11 cellular contexts compared by ENCODE assay signal in genomic region chr2:70002241-70002896, GRCh38. TPM values are rescaled to one million over a fixed set of nuclear protein-coding genes. Genes with fewer than 3 reads are reported as not detected.
DNase-seq lines count a peak whose midpoint lies in the region; ATAC-seq and TF ChIP-seq lines count a peak whose summit lies in the region.
"Had no signal": no experiment of that assay in that cellular context is flagged by ENCODE, and none has a peak within 500 bp of the region (broad histone marks: within the 10 kb centered on the region; RNA-seq: fewer than 3 reads in every experiment).

No MANE protein-coding gene starts in this region.

- no peaks in the 10 kb centered on the region for H3K36me3 Mint-ChIP-seq in activated CD8-positive, alpha-beta T cell treated with anti-CD3 and anti-CD28 coated beads for 36 hours (ENCODE audit: low read depth)
- no peaks in the 10 kb centered on the region for H3K36me3 Mint-ChIP-seq in activated CD8-positive, alpha-beta T cell treated with anti-CD3 and anti-CD28 coated beads, Interleukin-2, amount 10 ng/mL, durations not matched to agents 7 days and 5 days (ENCODE audit: low read depth)
- H3K36me3 Mint-ChIP-seq in activated T-helper 1 cell treated with anti-CD3 and anti-CD28 coated beads, Interleukin-12 subunit alpha, Interleukin-12 subunit beta, Interleukin-2, Interleukin-4 antibody, amounts not matched to agents 30 ng/mL and 10 ng/mL and 1 ng/mL, durations not matched to agents 14 hours and 24 hours and 36 hours (ENCODE audit: low read depth): no peaks in the 10 kb centered on the region
- no peaks in the 10 kb centered on the region for H3K36me3 Mint-ChIP-seq in stimulated activated memory B cell treated with anti-CD40 and anti-IgM and Interleukin-4, amounts not matched to agents 10 μg/mL and 1 μg/mL and 100 μg/mL, for 72 hours

- no peak overlapping the region for H3K4me3 Mint-ChIP-seq in activated CD8-positive, alpha-beta T cell treated with anti-CD3 and anti-CD28 coated beads for 36 hours
- no peak overlapping the region for H3K4me3 Mint-ChIP-seq in activated CD8-positive, alpha-beta T cell treated with anti-CD3 and anti-CD28 coated beads, Interleukin-2, amount 10 ng/mL, durations not matched to agents 7 days and 5 days
- H3K4me3 Mint-ChIP-seq in activated T-helper 1 cell treated with anti-CD3 and anti-CD28 coated beads, Interleukin-12 subunit alpha, Interleukin-12 subunit beta, Interleukin-2, Interleukin-4 antibody, amounts not matched to agents 30 ng/mL and 10 ng/mL and 1 ng/mL, durations not matched to agents 14 hours and 24 hours and 36 hours: no peak overlapping the region
- H3K4me3 Mint-ChIP-seq in stimulated activated memory B cell treated with anti-CD40 and anti-IgM and Interleukin-4, amounts not matched to agents 10 μg/mL and 1 μg/mL and 100 μg/mL, for 72 hours: no peak overlapping the region

- CTCF ChIA-PET in activated CD8-positive, alpha-beta T cell treated with anti-CD3 and anti-CD28 coated beads for 36 hours (lab: Charles Lee): interaction anchor here (1.3 kb wide), 1 partner anchor 91 kb away, joined by 4 read pairs; no protein-coding TSS in a partner anchor
- CTCF ChIA-PET in activated CD8-positive, alpha-beta T cell treated with anti-CD3 and anti-CD28 coated beads, Interleukin-2, amount 10 ng/mL, durations not matched to agents 7 days and 5 days (lab: Charles Lee): no interaction called here

- H3K36me3 ChIP-seq in effector memory CD4-positive, alpha-beta T cell (ENCODE audit: control insufficient read depth, insufficient read depth, low read length): no peaks in the 10 kb centered on the region

- no peak for TF ChIP-seq CTCF in activated CD8-positive, alpha-beta T cell treated with anti-CD3 and anti-CD28 coated beads for 36 hours (IDR thresholded peaks at IDR 0.05)
- TF ChIP-seq CTCF in GM13977 (IDR thresholded peaks at IDR 0.05; ENCODE audit: extremely low read depth, insufficient read depth, missing control alignments): no peak

- H3K4me1 ChIP-seq in effector memory CD4-positive, alpha-beta T cell (ENCODE audit: control insufficient read depth, insufficient read depth, low read length, poor library complexity, severe bottlenecking): no peaks in the 10 kb centered on the region

- no peak overlapping the region for H3K27ac Mint-ChIP-seq in activated CD8-positive, alpha-beta T cell treated with anti-CD3 and anti-CD28 coated beads for 36 hours
- H3K27ac Mint-ChIP-seq in activated CD8-positive, alpha-beta T cell treated with anti-CD3 and anti-CD28 coated beads, Interleukin-2, amount 10 ng/mL, durations not matched to agents 7 days and 5 days: no peak overlapping the region
- peak overlapping the region; percentile 10 for H3K27ac Mint-ChIP-seq in activated T-helper 1 cell treated with anti-CD3 and anti-CD28 coated beads, Interleukin-12 subunit alpha, Interleukin-12 subunit beta, Interleukin-2, Interleukin-4 antibody, amounts not matched to agents 30 ng/mL and 10 ng/mL and 1 ng/mL, durations not matched to agents 14 hours and 24 hours and 36 hours
- peak overlapping the region; percentile 25 for H3K27ac Mint-ChIP-seq in stimulated activated memory B cell treated with anti-CD40 and anti-IgM and Interleukin-4, amounts not matched to agents 10 μg/mL and 1 μg/mL and 100 μg/mL, for 72 hours
- H3K27ac Mint-ChIP-seq: progenitor cell of endocrine pancreas had no signal

- no peaks in the 10 kb centered on the region for H3K27me3 Mint-ChIP-seq in activated CD8-positive, alpha-beta T cell treated with anti-CD3 and anti-CD28 coated beads for 36 hours
- H3K27me3 Mint-ChIP-seq in activated CD8-positive, alpha-beta T cell treated with anti-CD3 and anti-CD28 coated beads, Interleukin-2, amount 10 ng/mL, durations not matched to agents 7 days and 5 days (ENCODE audit: low read depth): no peaks in the 10 kb centered on the region
- H3K27me3 Mint-ChIP-seq in activated T-helper 1 cell treated with anti-CD3 and anti-CD28 coated beads, Interleukin-12 subunit alpha, Interleukin-12 subunit beta, Interleukin-2, Interleukin-4 antibody, amounts not matched to agents 30 ng/mL and 10 ng/mL and 1 ng/mL, durations not matched to agents 14 hours and 24 hours and 36 hours (ENCODE audit: insufficient read depth): peaks cover 2% of the 10 kb centered on the region
- H3K27me3 Mint-ChIP-seq in stimulated activated memory B cell treated with anti-CD40 and anti-IgM and Interleukin-4, amounts not matched to agents 10 μg/mL and 1 μg/mL and 100 μg/mL, for 72 hours: no peaks in the 10 kb centered on the region
- H3K27me3 Mint-ChIP-seq: progenitor cell of endocrine pancreas had no signal

- no peaks in the 10 kb centered on the region for H3K9me3 ChIP-seq in effector memory CD4-positive, alpha-beta T cell (ENCODE audit: control insufficient read depth, low read length)

- H3K27me3 ChIP-seq in effector memory CD4-positive, alpha-beta T cell (replicated peaks; ENCODE audit: control insufficient read depth, insufficient read depth, low read length, poor library complexity, severe bottlenecking): no peaks in the 10 kb centered on the region

- in situ Hi-C loops in GM13977 (cut with MboI; ENCODE audit: low pct_unique_long_range_greater_than_20kb, low sequenced_read_pairs, unreplicated experiment): no loop called here

- ATAC-seq in activated CD8-positive, alpha-beta T cell treated with anti-CD3 and anti-CD28 coated beads for 36 hours: peak; percentile 39
- no peak for ATAC-seq in activated CD8-positive, alpha-beta T cell treated with anti-CD3 and anti-CD28 coated beads, Interleukin-2, amount 10 ng/mL, durations not matched to agents 7 days and 5 days
- no peak for ATAC-seq in stimulated activated memory B cell treated with anti-CD40 and anti-IgM and Interleukin-4, amounts not matched to agents 10 μg/mL and 1 μg/mL and 100 μg/mL, for 72 hours

- DNase-seq in activated CD8-positive, alpha-beta T cell treated with anti-CD3 and anti-CD28 coated beads for 36 hours: peak; percentile 17
- no peak for DNase-seq in activated CD8-positive, alpha-beta T cell treated with anti-CD3 and anti-CD28 coated beads, Interleukin-2, amount 10 ng/mL, durations not matched to agents 7 days and 5 days
- peak; percentile 34 for DNase-seq in NAMALWA (ENCODE audit: low spot score)
- no peak for DNase-seq in activated T-helper 1 cell treated with anti-CD3 and anti-CD28 coated beads, Interleukin-12 subunit alpha, Interleukin-12 subunit beta, Interleukin-2, Interleukin-4 antibody, amounts not matched to agents 30 ng/mL and 10 ng/mL and 1 ng/mL, durations not matched to agents 14 hours and 24 hours and 36 hours (ENCODE audit: low spot score)
- DNase-seq in GM13977 (ENCODE audit: low spot score): no peak
- DNase-seq in 8988T: no peak
- DNase-seq in effector memory CD4-positive, alpha-beta T cell: no peak
- DNase-seq: activated CD4-positive, alpha-beta T cell treated with anti-CD3 and anti-CD28 coated beads, Interleukin-2, amount 50 U/mL, for 48 hours; NK-92 treated with Interleukin-12 subunit alpha and Interleukin-12 subunit beta, amount 100 ng/mL, for 24 hours had no signal

- POLR2A ChIA-PET in activated CD8-positive, alpha-beta T cell treated with anti-CD3 and anti-CD28 coated beads for 36 hours (lab: Charles Lee): no interaction called here
- POLR2A ChIA-PET in activated CD8-positive, alpha-beta T cell treated with anti-CD3 and anti-CD28 coated beads, Interleukin-2, amount 10 ng/mL, durations not matched to agents 7 days and 5 days (lab: Charles Lee): interaction anchor here (0.5 to 0.8 kb wide), 2 partner anchors 22 to 999 kb away, joined by 3 to 4 read pairs; no protein-coding TSS in a partner anchor

- H3K27ac ChIP-seq in effector memory CD4-positive, alpha-beta T cell (ENCODE audit: insufficient read depth, low read length, poor library complexity, severe bottlenecking): no peak overlapping the region

- peaks cover 18% of the 10 kb centered on the region for H3K4me1 Mint-ChIP-seq in activated CD8-positive, alpha-beta T cell treated with anti-CD3 and anti-CD28 coated beads for 36 hours (ENCODE audit: low read depth)
- H3K4me1 Mint-ChIP-seq in activated CD8-positive, alpha-beta T cell treated with anti-CD3 and anti-CD28 coated beads, Interleukin-2, amount 10 ng/mL, durations not matched to agents 7 days and 5 days (ENCODE audit: low read depth): peaks cover 24% of the 10 kb centered on the region
- peaks cover 20% of the 10 kb centered on the region for H3K4me1 Mint-ChIP-seq in activated T-helper 1 cell treated with anti-CD3 and anti-CD28 coated beads, Interleukin-12 subunit alpha, Interleukin-12 subunit beta, Interleukin-2, Interleukin-4 antibody, amounts not matched to agents 30 ng/mL and 10 ng/mL and 1 ng/mL, durations not matched to agents 14 hours and 24 hours and 36 hours (ENCODE audit: low read depth)
- H3K4me1 Mint-ChIP-seq in stimulated activated memory B cell treated with anti-CD40 and anti-IgM and Interleukin-4, amounts not matched to agents 10 μg/mL and 1 μg/mL and 100 μg/mL, for 72 hours: peaks cover 16% of the 10 kb centered on the region

- intact Hi-C loops in activated CD8-positive, alpha-beta T cell treated with anti-CD3 and anti-CD28 coated beads for 36 hours (cut with micrococcal nuclease): no loop called here
- intact Hi-C loops in activated T-helper 1 cell treated with anti-CD3 and anti-CD28 coated beads, Interleukin-12 subunit alpha, Interleukin-12 subunit beta, Interleukin-2, Interleukin-4 antibody, amounts not matched to agents 30 ng/mL and 10 ng/mL and 1 ng/mL, durations not matched to agents 14 hours and 24 hours and 36 hours (cut with micrococcal nuclease): no loop called here

- H3K4me3 ChIP-seq in effector memory CD4-positive, alpha-beta T cell (ENCODE audit: insufficient read depth, low read depth, low read length, poor library complexity, severe bottlenecking): no peak overlapping the region

- H3K9me3 Mint-ChIP-seq in activated CD8-positive, alpha-beta T cell treated with anti-CD3 and anti-CD28 coated beads for 36 hours: no peaks in the 10 kb centered on the region
- no peaks in the 10 kb centered on the region for H3K9me3 Mint-ChIP-seq in activated CD8-positive, alpha-beta T cell treated with anti-CD3 and anti-CD28 coated beads, Interleukin-2, amount 10 ng/mL, durations not matched to agents 7 days and 5 days (ENCODE audit: insufficient read depth)
- no peaks in the 10 kb centered on the region for H3K9me3 Mint-ChIP-seq in activated T-helper 1 cell treated with anti-CD3 and anti-CD28 coated beads, Interleukin-12 subunit alpha, Interleukin-12 subunit beta, Interleukin-2, Interleukin-4 antibody, amounts not matched to agents 30 ng/mL and 10 ng/mL and 1 ng/mL, durations not matched to agents 14 hours and 24 hours and 36 hours
- H3K9me3 Mint-ChIP-seq in stimulated activated memory B cell treated with anti-CD40 and anti-IgM and Interleukin-4, amounts not matched to agents 10 μg/mL and 1 μg/mL and 100 μg/mL, for 72 hours: no peaks in the 10 kb centered on the region

RNA-seq across cellular contexts. Expression of gene ASPRV1, which starts 40.9 kb away (rescaled TPM):
- total RNA-seq in activated CD8-positive, alpha-beta T cell treated with anti-CD3 and anti-CD28 coated beads for 36 hours: under 1 TPM; 0.65 to 0.76 TPM
- total RNA-seq in activated CD8-positive, alpha-beta T cell treated with anti-CD3 and anti-CD28 coated beads, Interleukin-2, amount 10 ng/mL, durations not matched to agents 7 days and 5 days: under 1 TPM; 0.74 to 0.78 TPM
- total RNA-seq in activated T-helper 1 cell treated with anti-CD3 and anti-CD28 coated beads, Interleukin-12 subunit alpha, Interleukin-12 subunit beta, Interleukin-2, Interleukin-4 antibody, amounts not matched to agents 30 ng/mL and 10 ng/mL and 1 ng/mL, durations not matched to agents 14 hours and 24 hours and 36 hours: 0.44 and 0.91 TPM in 2 replicates

Comparison
In these comparisons a context has a peak if more than half of its experiments do, and no peak if none do; other contexts are left out.
1. DNase-seq: peak in activated CD8-positive, alpha-beta T cell treated with anti-CD3 and anti-CD28 coated beads for 36 hours (single experiment) and NAMALWA (single experiment); none in activated CD8-positive, alpha-beta T cell treated with anti-CD3 and anti-CD28 coated beads, Interleukin-2, amount 10 ng/mL, durations not matched to agents 7 days and 5 days (single experiment), activated T-helper 1 cell treated with anti-CD3 and anti-CD28 coated beads, Interleukin-12 subunit alpha, Interleukin-12 subunit beta, Interleukin-2, Interleukin-4 antibody, amounts not matched to agents 30 ng/mL and 10 ng/mL and 1 ng/mL, durations not matched to agents 14 hours and 24 hours and 36 hours (single experiment), GM13977 (single experiment), 8988T (single experiment) and effector memory CD4-positive, alpha-beta T cell (0 of 3).
2. H3K27ac Mint-ChIP-seq: peak in activated T-helper 1 cell treated with anti-CD3 and anti-CD28 coated beads, Interleukin-12 subunit alpha, Interleukin-12 subunit beta, Interleukin-2, Interleukin-4 antibody, amounts not matched to agents 30 ng/mL and 10 ng/mL and 1 ng/mL, durations not matched to agents 14 hours and 24 hours and 36 hours (single experiment) and stimulated activated memory B cell treated with anti-CD40 and anti-IgM and Interleukin-4, amounts not matched to agents 10 μg/mL and 1 μg/mL and 100 μg/mL, for 72 hours (single experiment); none in activated CD8-positive, alpha-beta T cell treated with anti-CD3 and anti-CD28 coated beads for 36 hours (single experiment) and activated CD8-positive, alpha-beta T cell treated with anti-CD3 and anti-CD28 coated beads, Interleukin-2, amount 10 ng/mL, durations not matched to agents 7 days and 5 days (single experiment).